In the genomic region with DNA sequence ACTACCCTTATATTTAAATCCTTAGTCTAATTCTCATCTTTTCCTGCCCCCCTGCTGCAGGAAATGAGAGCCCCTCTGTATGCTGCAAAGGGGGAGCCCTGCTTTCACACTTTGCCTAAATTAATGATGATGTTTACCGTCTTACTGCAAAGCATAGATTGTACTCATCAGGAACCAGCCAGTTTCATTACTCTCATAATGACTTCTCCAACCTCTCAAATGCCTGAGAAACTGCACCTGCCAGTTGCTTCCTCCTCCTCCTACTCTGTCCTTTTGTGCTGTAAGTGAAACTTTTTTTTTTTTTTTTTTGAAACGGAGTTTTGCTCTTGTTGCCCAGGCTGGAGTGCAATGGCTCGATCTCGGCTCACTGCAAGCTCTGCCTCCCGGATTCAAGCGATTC, we compare ENCODE assay signal across 8 cellular contexts.
DNase-seq lines count a peak whose midpoint lies in the region; ATAC-seq lines count a peak whose summit lies in the region.

No MANE protein-coding gene starts in this region.

- DNase-seq in DMS53 (lab: John Stamatoyannopoulos, UW) (peak; percentile 44), DMS53 treated with DMSO at 0.1 percent for 48 hours (lab: John Stamatoyannopoulos, UW; ENCODE audit: unreplicated experiment) (no peak), NCI-H1436 (lab: John Stamatoyannopoulos, UW) (peak; percentile 22), naive B cell (peak; percentile 8), mucosa of gallbladder (ENCODE audit: low spot score) (no peak), pons (ENCODE audit: low spot score) (no peak), sciatic nerve (ENCODE audit: low spot score) (no peak)

- peak overlapping the region in 1 of 6 donors; percentile 54 for H3K27ac Mint-ChIP-seq in naive B cell

- intact Hi-C loops in sciatic nerve (cut with DNase I) = no loop called here

- peaks cover 4 to 22% of the 10 kb centered on the region in 2 donors for H3K36me3 Mint-ChIP-seq in naive B cell

- peaks cover 0 to 11% (median 8%) of the 10 kb centered on the region in 3 donors for H3K27me3 Mint-ChIP-seq in naive B cell

- peaks cover 15 to 37% (median 21%) of the 10 kb centered on the region in 7 donors for H3K9me3 Mint-ChIP-seq in naive B cell

- peak overlapping the region in 4 of 8 donors; percentile 1 to 85 (median 53) for H3K4me3 Mint-ChIP-seq in naive B cell

- H3K4me1 Mint-ChIP-seq in naive B cell = peaks cover 14 to 24% (median 18%) of the 10 kb centered on the region in 3 donors

- ATAC-seq in HG02610 (IDR thresholded peaks at IDR 0.05; ENCODE audit: unreplicated experiment) (peak; percentile 84), naive B cell (ENCODE audit: low read depth in 2 of 2) (peak; percentile 63 to 75), sciatic nerve (no peak)

Comparison
In these comparisons a context has a peak if more than half of its experiments do, and no peak if none do; other contexts are left out.
1. DNase-seq: peak in DMS53 (single experiment), NCI-H1436 (single experiment) and naive B cell (single experiment); none in DMS53 treated with DMSO at 0.1 percent for 48 hours (single experiment), mucosa of gallbladder (single experiment), pons (single experiment) and sciatic nerve (single experiment).